ENCODE assay signal across 18 cellular contexts in genomic region chr13:110238795-110239194, GRCh38.
DNase-seq lines count a peak whose midpoint lies in the region; ATAC-seq and TF ChIP-seq lines count a peak whose summit lies in the region.
"Had no signal": no experiment of that assay in that cellular context is flagged by ENCODE, and none has a peak within 500 bp of the region (broad histone marks: within the 10 kb centered on the region; RNA-seq: fewer than 3 reads in every experiment).

No MANE protein-coding gene starts in this region.

- no peak overlapping the region for H3K27ac Mint-ChIP-seq in activated CD4-positive, alpha-beta T cell treated with anti-CD3 and anti-CD28 coated beads, Interleukin-2, amount 10 ng/mL, durations not matched to agents 24 days and 14 days
- H3K27ac Mint-ChIP-seq in activated CD4-positive, alpha-beta T cell treated with anti-CD3 and anti-CD28 coated beads, Interleukin-2, amount 10 ng/mL, durations not matched to agents 7 days and 5 days: no peak overlapping the region
- no peak overlapping the region for H3K27ac Mint-ChIP-seq in stimulated activated memory B cell treated with anti-CD40 and anti-IgM and Interleukin-4, amounts not matched to agents 10 μg/mL and 1 μg/mL and 100 μg/mL, for 72 hours
- H3K27ac Mint-ChIP-seq: activated naive CD8-positive, alpha-beta T cell; CD14-positive monocyte; stimulated activated naive CD8-positive, alpha-beta T cell treated with anti-CD3 and anti-CD28 coated beads, Interleukin-15, amount 100 ng/mL, for 72 hours had no signal

- no peak overlapping the region for H3K4me3 Mint-ChIP-seq in activated CD4-positive, alpha-beta T cell treated with anti-CD3 and anti-CD28 coated beads, Interleukin-2, amount 10 ng/mL, durations not matched to agents 24 days and 14 days
- no peak overlapping the region for H3K4me3 Mint-ChIP-seq in activated CD4-positive, alpha-beta T cell treated with anti-CD3 and anti-CD28 coated beads, Interleukin-2, amount 10 ng/mL, durations not matched to agents 7 days and 5 days
- H3K4me3 Mint-ChIP-seq in stimulated activated memory B cell treated with anti-CD40 and anti-IgM and Interleukin-4, amounts not matched to agents 10 μg/mL and 1 μg/mL and 100 μg/mL, for 72 hours: no peak overlapping the region
- H3K4me3 Mint-ChIP-seq: activated naive CD8-positive, alpha-beta T cell; activated T-cell treated with anti-CD3 and anti-CD28 coated beads, Interleukin-2, amount 50 U/mL, for 4 hours; CD14-positive monocyte; stimulated activated naive CD8-positive, alpha-beta T cell treated with anti-CD3 and anti-CD28 coated beads, Interleukin-15, amount 100 ng/mL, for 72 hours had no signal

- peaks cover 20% of the 10 kb centered on the region for H3K27me3 Mint-ChIP-seq in activated CD4-positive, alpha-beta T cell treated with anti-CD3 and anti-CD28 coated beads, Interleukin-2, amount 10 ng/mL, durations not matched to agents 24 days and 14 days
- peaks cover 16% of the 10 kb centered on the region for H3K27me3 Mint-ChIP-seq in activated CD4-positive, alpha-beta T cell treated with anti-CD3 and anti-CD28 coated beads, Interleukin-2, amount 10 ng/mL, durations not matched to agents 7 days and 5 days
- H3K27me3 Mint-ChIP-seq in stimulated activated memory B cell treated with anti-CD40 and anti-IgM and Interleukin-4, amounts not matched to agents 10 μg/mL and 1 μg/mL and 100 μg/mL, for 72 hours: peaks cover under 1% of the 10 kb centered on the region

- TF ChIP-seq POLR2A in prostate gland (IDR thresholded peaks at IDR 0.05): no peak

- H3K4me1 ChIP-seq in heart right ventricle (peaks cover 37 to 100% (median 97%) of the 10 kb centered on the region in 9 donors), prostate gland (replicated peaks) (no peaks in the 10 kb centered on the region), aorta (ENCODE audit: control insufficient read depth in 1 of 2, insufficient read depth in 2 of 2, low read length in 2 of 2) (peaks cover 3 to 4% of the 10 kb centered on the region in 2 donors)

- peak; percentile 46 to 76 (median 58) for ATAC-seq in heart right ventricle
- ATAC-seq in aorta (ENCODE audit: low FRiP score): no peak
- ATAC-seq in GM21447 (IDR thresholded peaks at IDR 0.05; ENCODE audit: unreplicated experiment): no peak
- ATAC-seq in stimulated activated memory B cell treated with anti-CD40 and anti-IgM and Interleukin-4, amounts not matched to agents 10 μg/mL and 1 μg/mL and 100 μg/mL, for 72 hours: no peak
- ATAC-seq: activated T-cell treated with anti-CD3 and anti-CD28 coated beads, Interleukin-2, amount 50 U/mL, for 4 hours; stimulated activated naive CD8-positive, alpha-beta T cell treated with anti-CD3 and anti-CD28 coated beads, Interleukin-15, amount 100 ng/mL, for 72 hours had no signal

- TF ChIP-seq CTCF in heart right ventricle (IDR thresholded peaks at IDR 0.05) (no peak), prostate gland (IDR thresholded peaks at IDR 0.05) (no peak)

- CTCF ChIA-PET in activated CD4-positive, alpha-beta T cell treated with anti-CD3 and anti-CD28 coated beads, Interleukin-2, amount 10 ng/mL, durations not matched to agents 7 days and 5 days (lab: Charles Lee): no interaction called here

- intact Hi-C loops in activated CD4-positive, alpha-beta T cell treated with anti-CD3 and anti-CD28 coated beads, Interleukin-2, amount 10 ng/mL, durations not matched to agents 24 days and 14 days (cut with micrococcal nuclease): no loop called here
- intact Hi-C loops in heart right ventricle (cut with DNase I): loop anchor here in 3 of 10 donors (5.0 to 10.0 kb wide), 3 partner anchors 66 to 174 kb away; partner anchors contain the start of genes COL4A1 (in 2 of the 3) and COL4A2 (in 2 of the 3)
- intact Hi-C loops in prostate gland (cut with DNase I): no loop called here
- intact Hi-C loops in aorta (cut with DNase I): loop anchor here in 1 of 2 donors (5.0 kb wide), 1 partner anchor 69 kb away; the partner anchor contains the start of genes COL4A1 and COL4A2

- peak overlapping the region; percentile 10 to 89 (median 72) for H3K27ac ChIP-seq in heart right ventricle
- H3K27ac ChIP-seq in prostate gland: peak overlapping the region; percentile 48 to 51
- H3K27ac ChIP-seq in aorta (ENCODE audit: low read depth in 1 of 2, low read length in 2 of 2): peak overlapping the region; percentile 37 to 88
- H3K27ac ChIP-seq: 22Rv1, SK-N-MC had no signal

- H3K4me3 ChIP-seq in heart right ventricle (no peak overlapping the region), prostate gland (no peak overlapping the region), aorta (ENCODE audit: low read length in 2 of 2) (no peak overlapping the region)
- H3K4me3 ChIP-seq: SK-N-MC had no signal

- POLR2A ChIA-PET in activated CD4-positive, alpha-beta T cell treated with anti-CD3 and anti-CD28 coated beads, Interleukin-2, amount 10 ng/mL, durations not matched to agents 7 days and 5 days (lab: Charles Lee): no interaction called here

- H3K27me3 ChIP-seq in heart right ventricle (no peaks in the 10 kb centered on the region), prostate gland (replicated peaks; ENCODE audit: insufficient read depth) (no peaks in the 10 kb centered on the region), aorta (ENCODE audit: control insufficient read depth in 1 of 2, insufficient read depth in 2 of 2, low read length in 1 of 2) (no peaks in the 10 kb centered on the region)

- peaks cover 0 to 40% (median 0%) of the 10 kb centered on the region in 9 donors for H3K36me3 ChIP-seq in heart right ventricle
- H3K36me3 ChIP-seq in prostate gland: no peaks in the 10 kb centered on the region
- H3K36me3 ChIP-seq in aorta (ENCODE audit: control insufficient read depth in 1 of 2, insufficient read depth in 2 of 2, low read length in 1 of 2): no peaks in the 10 kb centered on the region

- no peaks in the 10 kb centered on the region for H3K9me3 Mint-ChIP-seq in activated CD4-positive, alpha-beta T cell treated with anti-CD3 and anti-CD28 coated beads, Interleukin-2, amount 10 ng/mL, durations not matched to agents 24 days and 14 days
- no peaks in the 10 kb centered on the region for H3K9me3 Mint-ChIP-seq in activated CD4-positive, alpha-beta T cell treated with anti-CD3 and anti-CD28 coated beads, Interleukin-2, amount 10 ng/mL, durations not matched to agents 7 days and 5 days
- H3K9me3 Mint-ChIP-seq in stimulated activated memory B cell treated with anti-CD40 and anti-IgM and Interleukin-4, amounts not matched to agents 10 μg/mL and 1 μg/mL and 100 μg/mL, for 72 hours: no peaks in the 10 kb centered on the region
- H3K9me3 Mint-ChIP-seq: activated T-cell treated with anti-CD3 and anti-CD28 coated beads, Interleukin-2, amount 50 U/mL, for 4 hours; stimulated activated naive CD8-positive, alpha-beta T cell treated with anti-CD3 and anti-CD28 coated beads, Interleukin-15, amount 100 ng/mL, for 72 hours had no signal

- no peaks in the 10 kb centered on the region for H3K9me3 ChIP-seq in heart right ventricle
- no peaks in the 10 kb centered on the region for H3K9me3 ChIP-seq in prostate gland
- no peaks in the 10 kb centered on the region for H3K9me3 ChIP-seq in aorta (ENCODE audit: control insufficient read depth, low read length)

- H3K36me3 Mint-ChIP-seq in activated CD4-positive, alpha-beta T cell treated with anti-CD3 and anti-CD28 coated beads, Interleukin-2, amount 10 ng/mL, durations not matched to agents 24 days and 14 days (ENCODE audit: low read depth): no peaks in the 10 kb centered on the region
- no peaks in the 10 kb centered on the region for H3K36me3 Mint-ChIP-seq in activated CD4-positive, alpha-beta T cell treated with anti-CD3 and anti-CD28 coated beads, Interleukin-2, amount 10 ng/mL, durations not matched to agents 7 days and 5 days (ENCODE audit: low read depth)
- H3K36me3 Mint-ChIP-seq in stimulated activated memory B cell treated with anti-CD40 and anti-IgM and Interleukin-4, amounts not matched to agents 10 μg/mL and 1 μg/mL and 100 μg/mL, for 72 hours: no peaks in the 10 kb centered on the region
- H3K36me3 Mint-ChIP-seq: activated naive CD8-positive, alpha-beta T cell; CD14-positive monocyte had no signal

- no peaks in the 10 kb centered on the region for H3K4me1 Mint-ChIP-seq in activated CD4-positive, alpha-beta T cell treated with anti-CD3 and anti-CD28 coated beads, Interleukin-2, amount 10 ng/mL, durations not matched to agents 24 days and 14 days
- no peaks in the 10 kb centered on the region for H3K4me1 Mint-ChIP-seq in activated CD4-positive, alpha-beta T cell treated with anti-CD3 and anti-CD28 coated beads, Interleukin-2, amount 10 ng/mL, durations not matched to agents 7 days and 5 days
- no peaks in the 10 kb centered on the region for H3K4me1 Mint-ChIP-seq in stimulated activated memory B cell treated with anti-CD40 and anti-IgM and Interleukin-4, amounts not matched to agents 10 μg/mL and 1 μg/mL and 100 μg/mL, for 72 hours
- H3K4me1 Mint-ChIP-seq: CD14-positive monocyte; stimulated activated naive CD8-positive, alpha-beta T cell treated with anti-CD3 and anti-CD28 coated beads, Interleukin-15, amount 100 ng/mL, for 72 hours had no signal

- peak; percentile 34 for DNase-seq in activated CD4-positive, alpha-beta T cell treated with anti-CD3 and anti-CD28 coated beads, Interleukin-2, amount 10 ng/mL, durations not matched to agents 24 days and 14 days
- no peak for DNase-seq in activated CD4-positive, alpha-beta T cell treated with anti-CD3 and anti-CD28 coated beads, Interleukin-2, amount 10 ng/mL, durations not matched to agents 7 days and 5 days
- DNase-seq in heart right ventricle: peak in 1 of 2 donors; percentile 30
- DNase-seq in prostate gland (ENCODE audit: low spot score): no peak
- DNase-seq in aorta: no peak
- no peak for DNase-seq in DMS 273 (lab: John Stamatoyannopoulos, UW; ENCODE audit: unreplicated experiment)
- DNase-seq: activated CD4-positive, alpha-beta T cell treated with anti-CD3 and anti-CD28 coated beads for 48 hours; activated T-cell treated with anti-CD3 and anti-CD28 coated beads, Interleukin-2, amount 50 U/mL, for 4 hours; NCI-H187 treated with DMSO at 0.1 percent for 48 hours; NCI-H524; stimulated activated CD4-positive, alpha-beta T cell treated with anti-CD3 and anti-CD28 coated beads, Interleukin-12 subunit alpha, Interleukin-12 subunit beta, amount 100 ng/mL, for 4 hours; stimulated activated naive CD8-positive, alpha-beta T cell treated with anti-CD3 and anti-CD28 coated beads, Interleukin-15, amount 100 ng/mL, for 72 hours had no signal

- 9 to 21% methylated on average over 1 of the region's 1 CpG for WGBS in heart right ventricle, 2 donors
- 48% methylated on average over 1 of the region's 1 CpG for WGBS in prostate gland
- 3 to 4% methylated on average over 1 of the region's 1 CpG for WGBS in aorta, 2 donors

Comparison
In these comparisons a context has a peak if more than half of its experiments do, and no peak if none do; other contexts are left out.
1. ATAC-seq: peak in heart right ventricle (8 of 8); none in aorta (single experiment), GM21447 (single experiment) and stimulated activated memory B cell treated with anti-CD40 and anti-IgM and Interleukin-4, amounts not matched to agents 10 μg/mL and 1 μg/mL and 100 μg/mL, for 72 hours (single experiment).
2. Peak in every context shown above with its lines, with median percentiles within 50 percentile points of each other: H3K27ac ChIP-seq.